In the genomic region with DNA sequence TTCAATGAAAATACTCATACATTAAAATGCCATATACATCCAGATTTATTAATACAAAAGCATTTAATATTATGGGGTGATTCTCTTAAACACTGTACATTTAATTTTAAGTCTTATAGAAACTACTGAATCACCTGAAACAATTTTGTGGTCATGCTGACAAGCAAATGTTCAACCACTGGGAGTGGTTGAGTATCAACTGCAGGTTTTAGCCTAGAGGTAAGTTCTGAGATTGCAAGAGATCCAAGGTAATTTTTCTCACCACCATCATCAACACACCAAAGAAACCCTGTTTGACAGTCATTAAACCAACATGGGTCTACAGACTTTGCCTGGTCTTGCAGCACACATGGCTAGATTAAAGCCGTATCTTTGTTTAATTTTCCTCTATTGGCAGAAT, we compare ENCODE assay signal across 11 cellular contexts.
DNase-seq lines count a peak whose midpoint lies in the region; ATAC-seq lines count a peak whose summit lies in the region.
"Had no signal": no experiment of that assay in that cellular context is flagged by ENCODE, and none has a peak within 500 bp of the region (broad histone marks: within the 10 kb centered on the region; RNA-seq: fewer than 3 reads in every experiment).

No MANE protein-coding gene starts in this region.

- peak; percentile 81 for ATAC-seq in GM21619 (IDR thresholded peaks at IDR 0.05; ENCODE audit: unreplicated experiment)
- ATAC-seq in HG02678 (IDR thresholded peaks at IDR 0.05; ENCODE audit: unreplicated experiment): no peak
- no peak for ATAC-seq in HG03460 (IDR thresholded peaks at IDR 0.05; ENCODE audit: unreplicated experiment)

- DNase-seq in DMS53 (lab: John Stamatoyannopoulos, UW): peak; percentile 18
- DNase-seq in DMS53 treated with DMSO at 0.1 percent for 48 hours (lab: John Stamatoyannopoulos, UW; ENCODE audit: unreplicated experiment): no peak
- DNase-seq in HT-29 (ENCODE audit: low spot score): peak; percentile 23
- DNase-seq in iPS-NIHi7 (ENCODE audit: extremely low spot score): peak; percentile 34
- DNase-seq in stimulated activated naive CD4-positive, alpha-beta T cell (lab: John Stamatoyannopoulos, UW): no peak
- DNase-seq: activated CD4-positive, CD25-positive, alpha-beta regulatory T cell treated with anti-CD3 and anti-CD28 coated beads, Interleukin-2, amount 50 U/mL, for 72 hours; RPMI8226; upper lobe of left lung had no signal

Comparison
In these comparisons a context has a peak if more than half of its experiments do, and no peak if none do; other contexts are left out.
1. DNase-seq: peak in DMS53 (single experiment), HT-29 (single experiment) and iPS-NIHi7 (single experiment); none in DMS53 treated with DMSO at 0.1 percent for 48 hours (single experiment) and stimulated activated naive CD4-positive, alpha-beta T cell (0 of 6).